ENCODE assay signal across 10 cellular contexts in genomic region chr4:113645771-113646455, GRCh38.
DNase-seq lines count a peak whose midpoint lies in the region; ATAC-seq and TF ChIP-seq lines count a peak whose summit lies in the region.
"Had no signal": no experiment of that assay in that cellular context is flagged by ENCODE, and none has a peak within 500 bp of the region (broad histone marks: within the 10 kb centered on the region; RNA-seq: fewer than 3 reads in every experiment).

No MANE protein-coding gene starts in this region.

- no peaks in the 10 kb centered on the region for H3K27me3 ChIP-seq in NT2/D1 (ENCODE audit: insufficient read depth, insufficient read length)
- no peaks in the 10 kb centered on the region for H3K27me3 ChIP-seq in effector memory CD4-positive, alpha-beta T cell (replicated peaks; ENCODE audit: control insufficient read depth, insufficient read depth, low read length, poor library complexity, severe bottlenecking)
- H3K27me3 ChIP-seq: SJCRH30 had no signal

- DNase-seq in GM04503 (ENCODE audit: low read depth) (peak; percentile 27), NT2/D1 (ENCODE audit: low read depth, low spot score) (peak; percentile 40), foreskin fibroblast (peak; percentile 58 to 78), omental fat pad (ENCODE audit: low spot score) (no peak), DMS114 treated with DMSO at 0.1 percent for 48 hours (lab: John Stamatoyannopoulos, UW; ENCODE audit: unreplicated experiment) (no peak), cerebellar cortex (ENCODE audit: low spot score) (no peak)
- DNase-seq in effector memory CD4-positive, alpha-beta T cell, result no peak
- DNase-seq: erythroblast had no signal

- no peak overlapping the region for H3K9ac ChIP-seq in NT2/D1 (ENCODE audit: insufficient read length, low read depth)

- H3K36me3 ChIP-seq in NT2/D1 (ENCODE audit: insufficient read depth, insufficient read length, low read length), result no peaks in the 10 kb centered on the region
- H3K36me3 ChIP-seq in effector memory CD4-positive, alpha-beta T cell (ENCODE audit: control insufficient read depth, insufficient read depth, low read length), result no peaks in the 10 kb centered on the region

- ATAC-seq in omental fat pad (ENCODE audit: low FRiP score), result peak; percentile 75
- ATAC-seq in GM19452 (IDR thresholded peaks at IDR 0.05; ENCODE audit: unreplicated experiment), result no peak

- no peak for TF ChIP-seq CTCF in foreskin fibroblast (IDR thresholded peaks at IDR 0.05; ENCODE audit: low read depth, low read length)
- no peak for TF ChIP-seq CTCF in omental fat pad (IDR thresholded peaks at IDR 0.05)

- H3K9me3 ChIP-seq in NT2/D1 (ENCODE audit: insufficient read depth, low read length), result no peaks in the 10 kb centered on the region
- no peaks in the 10 kb centered on the region for H3K9me3 ChIP-seq in effector memory CD4-positive, alpha-beta T cell (ENCODE audit: control insufficient read depth, low read length)
- H3K9me3 ChIP-seq: SJCRH30 had no signal

- H3K4me3 ChIP-seq in NT2/D1 (ENCODE audit: insufficient read length, low read depth) (no peak overlapping the region), foreskin fibroblast (ENCODE audit: low read depth in 1 of 2, low read length in 2 of 2) (no peak overlapping the region)
- no peak overlapping the region for H3K4me3 ChIP-seq in effector memory CD4-positive, alpha-beta T cell (ENCODE audit: insufficient read depth, low read depth, low read length, poor library complexity, severe bottlenecking)
- H3K4me3 ChIP-seq: SJCRH30 had no signal

- no peak overlapping the region for H3K27ac ChIP-seq in effector memory CD4-positive, alpha-beta T cell (ENCODE audit: insufficient read depth, low read length, poor library complexity, severe bottlenecking)
- H3K27ac ChIP-seq: SJCRH30 had no signal

- peaks cover 3% of the 10 kb centered on the region for H3K4me1 ChIP-seq in NT2/D1 (ENCODE audit: insufficient read depth, insufficient read length)
- H3K4me1 ChIP-seq in effector memory CD4-positive, alpha-beta T cell (ENCODE audit: control insufficient read depth, insufficient read depth, low read length, poor library complexity, severe bottlenecking), result no peaks in the 10 kb centered on the region

Comparison
In these comparisons a context has a peak if more than half of its experiments do, and no peak if none do; other contexts are left out.
1. DNase-seq: peak in GM04503 (single experiment), NT2/D1 (single experiment) and foreskin fibroblast (2 of 2); none in omental fat pad (single experiment), DMS114 treated with DMSO at 0.1 percent for 48 hours (single experiment), effector memory CD4-positive, alpha-beta T cell (0 of 3) and cerebellar cortex (single experiment).